ENCODE assay signal across 8 cellular contexts in the genomic region with DNA sequence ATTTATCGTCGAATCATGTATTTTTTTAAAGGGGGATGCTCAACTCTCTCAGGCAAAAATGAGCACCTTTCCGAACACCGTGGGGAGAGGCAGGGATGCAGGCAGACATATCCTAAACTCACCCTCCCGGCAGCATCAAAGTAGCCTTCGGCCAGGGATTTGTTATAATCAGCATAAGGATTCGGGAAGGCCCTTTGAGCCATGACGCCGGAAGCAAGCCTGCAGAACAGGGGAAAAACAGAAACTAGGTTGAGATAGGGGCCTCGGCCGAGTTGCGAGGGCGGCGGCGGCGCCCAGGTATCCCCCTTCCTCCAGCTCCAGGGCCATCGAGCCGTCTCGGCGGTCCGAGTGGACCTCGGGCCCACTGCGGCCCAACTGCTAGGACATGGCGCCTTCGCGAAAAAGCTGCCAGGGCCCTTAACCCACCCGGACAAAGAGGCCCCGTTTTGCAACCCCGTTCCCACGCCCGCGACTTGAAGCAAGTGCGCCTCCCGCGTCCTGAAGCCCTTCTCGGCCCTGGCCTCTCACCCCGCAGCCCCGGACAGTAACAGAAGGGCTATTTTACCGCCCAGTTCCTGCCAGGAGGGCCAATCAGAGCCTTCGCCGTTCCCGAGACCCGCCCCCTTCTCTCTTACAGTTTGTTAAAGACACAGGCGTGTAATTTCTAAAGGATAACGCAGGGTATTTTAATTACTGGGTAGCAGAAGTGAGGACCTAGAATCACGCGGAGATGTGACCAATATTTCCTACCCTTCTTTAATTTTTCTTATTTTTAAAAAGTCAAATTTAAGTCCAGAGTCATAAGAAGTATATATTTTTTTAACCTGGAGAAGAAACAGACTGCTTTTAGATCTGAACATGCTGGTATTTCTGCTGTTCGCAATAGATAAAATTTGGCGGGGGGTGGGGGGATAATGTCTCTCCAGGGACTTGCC. TPM values are rescaled to one million over a fixed set of nuclear protein-coding genes. Genes with fewer than 3 reads are reported as not detected.
DNase-seq lines count a peak whose midpoint lies in the region; ATAC-seq and TF ChIP-seq lines count a peak whose summit lies in the region.

A gene with protein sequence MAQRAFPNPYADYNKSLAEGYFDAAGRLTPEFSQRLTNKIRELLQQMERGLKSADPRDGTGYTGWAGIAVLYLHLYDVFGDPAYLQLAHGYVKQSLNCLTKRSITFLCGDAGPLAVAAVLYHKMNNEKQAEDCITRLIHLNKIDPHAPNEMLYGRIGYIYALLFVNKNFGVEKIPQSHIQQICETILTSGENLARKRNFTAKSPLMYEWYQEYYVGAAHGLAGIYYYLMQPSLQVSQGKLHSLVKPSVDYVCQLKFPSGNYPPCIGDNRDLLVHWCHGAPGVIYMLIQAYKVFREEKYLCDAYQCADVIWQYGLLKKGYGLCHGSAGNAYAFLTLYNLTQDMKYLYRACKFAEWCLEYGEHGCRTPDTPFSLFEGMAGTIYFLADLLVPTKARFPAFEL (minus strand): TSS at position 566 of the 935 bp plus-strand sequence. CDS start 363 bp downstream, at position 203.

- peaks cover 4% of the 10 kb centered on the region for H3K27me3 Mint-ChIP-seq in endothelial cell (ENCODE audit: unreplicated experiment)
- no peaks in the 10 kb centered on the region for H3K27me3 Mint-ChIP-seq in mesothelial cell of epicardium (ENCODE audit: low read depth)

- no peaks in the 10 kb centered on the region for H4K20me1 ChIP-seq in OCI-LY3 (ENCODE audit: insufficient read depth, low read length)

- peak within 1 kb of the TSS; percentile 84 for H3K4me2 ChIP-seq in OCI-LY3 (ENCODE audit: low read length)

- H2AFZ ChIP-seq in OCI-LY3 (ENCODE audit: low read depth, low read length), result peak within 1 kb of the TSS; percentile 81

- H3K36me3 Mint-ChIP-seq in endothelial cell (ENCODE audit: low read depth, unreplicated experiment) (no peaks in the 10 kb centered on the region), mesothelial cell of epicardium (peaks cover 15% of the 10 kb centered on the region)

- H3K4me1 Mint-ChIP-seq in endothelial cell (ENCODE audit: unreplicated experiment), result peaks cover 6% of the 10 kb centered on the region
- H3K4me1 Mint-ChIP-seq in mesothelial cell of epicardium, result peaks cover 17% of the 10 kb centered on the region

- H3K9me3 ChIP-seq in HUES48 (ENCODE audit: control insufficient read depth, insufficient read depth, low read length) (no peaks in the 10 kb centered on the region), OCI-LY3 (ENCODE audit: insufficient read depth, low read length) (no peaks in the 10 kb centered on the region)

- peak within 1 kb of the TSS; percentile 94 for H3K4me3 ChIP-seq in HUES48 (ENCODE audit: low read depth, low read length)
- peak within 1 kb of the TSS; percentile 97 for H3K4me3 ChIP-seq in OCI-LY3 (ENCODE audit: low read length)

- peak within 1 kb of the TSS; percentile 76 for H3K27ac ChIP-seq in HUES48 (ENCODE audit: low read depth, low read length)
- peak within 1 kb of the TSS; percentile 46 for H3K27ac ChIP-seq in OCI-LY3 (ENCODE audit: low read length)

- H3K4me3 Mint-ChIP-seq in endothelial cell (ENCODE audit: unreplicated experiment) (peak within 1 kb of the TSS; percentile 97), mesothelial cell of epicardium (peak within 1 kb of the TSS; percentile 99)

- peak within 1 kb of the TSS; percentile 88 for H3K27ac Mint-ChIP-seq in endothelial cell (ENCODE audit: unreplicated experiment)
- peak within 1 kb of the TSS; percentile 97 for H3K27ac Mint-ChIP-seq in mesothelial cell of epicardium

- H3K36me3 ChIP-seq in HUES48 (ENCODE audit: control insufficient read depth, insufficient read depth, low read length), result peaks cover 10% of the 10 kb centered on the region
- peaks cover 8% of the 10 kb centered on the region for H3K36me3 ChIP-seq in OCI-LY3 (replicated peaks; ENCODE audit: low read depth, low read length)

- peak; percentile 100 for ATAC-seq in GM21390 (IDR thresholded peaks at IDR 0.05; ENCODE audit: unreplicated experiment)

- DNase-seq in Caki2 (ENCODE audit: low read depth) (peak; percentile 82), endothelial cell (ENCODE audit: low spot score) (peak; percentile 83), mesothelial cell of epicardium (ENCODE audit: low spot score in 2 of 2, unreplicated experiment in 2 of 2) (peak; percentile 37 to 77)
- peak; percentile 86 for DNase-seq in activated CD8-positive, alpha-beta memory T cell treated with anti-CD3 and anti-CD28 coated beads, Interleukin-2, amount 50 U/mL, for 48 hours
- peak; percentile 71 to 74 for DNase-seq in stimulated activated CD8-positive, alpha-beta memory T cell treated with anti-CD3 and anti-CD28 coated beads, Interleukin-15, amount 100 ng/mL, for 48 hours (ENCODE audit: low read depth in 2 of 2)

- H3K9ac ChIP-seq in HUES48 (ENCODE audit: low read depth, low read length) (peak within 1 kb of the TSS; percentile 83), OCI-LY3 (ENCODE audit: low read length) (peak within 1 kb of the TSS; percentile 94)

- H3K79me2 ChIP-seq in OCI-LY3 (ENCODE audit: low read length), result peaks cover 10% of the 10 kb centered on the region

- peaks cover 20% of the 10 kb centered on the region for H3K4me1 ChIP-seq in HUES48 (ENCODE audit: control insufficient read depth, insufficient read depth, low read length)
- peaks cover 20% of the 10 kb centered on the region; the same call in 1 of the 2 replicates for H3K4me1 ChIP-seq in OCI-LY3 (ENCODE audit: low read length)

- TF ChIP-seq CTCF in OCI-LY3 (IDR thresholded peaks at IDR 0.05; ENCODE audit: low read depth, low read length), result no peak
- TF ChIP-seq CTCF in endothelial cell (IDR thresholded peaks at IDR 0.05; ENCODE audit: unreplicated experiment), result no peak
- TF ChIP-seq CTCF in mesothelial cell of epicardium (IDR thresholded peaks at IDR 0.05; ENCODE audit: unreplicated experiment), result no peak

- H3K27me3 ChIP-seq in HUES48 (ENCODE audit: control insufficient read depth, insufficient read depth, low read length) (no peaks in the 10 kb centered on the region), OCI-LY3 (ENCODE audit: low read depth, low read length) (no peaks in the 10 kb centered on the region)

- in situ Hi-C loops in Caki2 (cut with HindIII; ENCODE audit: low pct_unique_long_range_greater_than_20kb, low sequenced_read_pairs), result no loop called here

- H3K9me3 Mint-ChIP-seq in endothelial cell (ENCODE audit: unreplicated experiment) (no peaks in the 10 kb centered on the region), mesothelial cell of epicardium (no peaks in the 10 kb centered on the region)

RNA-seq across cellular contexts. Expression of the gene that starts here (rescaled TPM):
- 42.3 and 44.6 TPM in 2 replicates for total RNA-seq in Caki2 (2014; rRNA removed; shearing (Covaris generic); ENCODE audit: low replicate concordance)
- total RNA-seq in endothelial cell (ENCODE audit: unreplicated experiment) (38.7 TPM), mesothelial cell of epicardium (65.7 to 67.4 TPM (median 65.9 TPM) in 3 replicates)

Comparison
In these comparisons a context has a peak if more than half of its experiments do, and no peak if none do; other contexts are left out.
1. Peak in every context shown above with its lines: DNase-seq, ATAC-seq, H3K4me3 ChIP-seq and H3K27ac ChIP-seq.